In the genomic region with DNA sequence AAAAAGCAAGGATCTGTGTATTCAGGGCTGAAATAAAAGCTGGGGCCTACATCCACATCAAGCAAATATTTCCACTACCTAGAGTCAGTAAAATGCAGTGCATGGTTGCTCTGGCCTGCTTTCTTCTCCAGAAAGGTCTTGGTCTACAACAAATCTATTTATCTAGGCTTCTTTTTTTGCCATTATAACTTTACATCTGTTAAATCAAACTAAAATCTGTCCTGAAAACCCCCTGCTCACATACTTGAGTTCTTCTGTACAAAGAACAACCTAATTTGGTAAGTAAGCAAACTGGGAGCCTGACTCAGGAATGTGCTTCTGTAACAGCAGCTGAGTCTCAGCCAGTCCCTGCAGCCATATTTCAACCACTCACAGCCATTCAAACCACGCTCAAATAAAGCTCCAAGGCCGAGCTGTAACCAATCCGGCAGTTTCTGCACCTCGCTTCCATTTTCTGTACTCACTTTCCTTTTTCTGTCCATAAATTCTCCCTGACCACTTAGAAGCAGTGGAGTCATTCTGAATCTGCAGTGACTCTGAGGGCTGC, we compare ENCODE assay signal across 9 cellular contexts.
DNase-seq lines count a peak whose midpoint lies in the region; ATAC-seq and TF ChIP-seq lines count a peak whose summit lies in the region.
"Had no signal": no experiment of that assay in that cellular context is flagged by ENCODE, and none has a peak within 500 bp of the region (broad histone marks: within the 10 kb centered on the region; RNA-seq: fewer than 3 reads in every experiment).

No MANE protein-coding gene starts in this region.

- peak overlapping the region; percentile 50 for H3K4me3 Mint-ChIP-seq in chondrocyte (ENCODE audit: unreplicated experiment)
- H3K4me3 Mint-ChIP-seq in stimulated activated effector memory CD8-positive, alpha-beta T cell treated with anti-CD3 and anti-CD28 coated beads, Interleukin-12 subunit alpha, Interleukin-12 subunit beta, amount 100 ng/mL, for 72 hours = no peak overlapping the region

- ATAC-seq in lung (ENCODE audit: insufficient read depth, low FRiP score) (no peak), HG02970 (IDR thresholded peaks at IDR 0.05; ENCODE audit: low FRiP score, unreplicated experiment) (no peak)
- ATAC-seq in stimulated activated effector memory CD8-positive, alpha-beta T cell treated with anti-CD3 and anti-CD28 coated beads, Interleukin-12 subunit alpha, Interleukin-12 subunit beta, amount 100 ng/mL, for 72 hours = no peak

- H3K27me3 Mint-ChIP-seq in chondrocyte (ENCODE audit: low read depth) = no peaks in the 10 kb centered on the region
- H3K27me3 Mint-ChIP-seq: progenitor cell of endocrine pancreas had no signal

- H3K9me3 Mint-ChIP-seq in chondrocyte (ENCODE audit: low read depth) = peaks cover 5% of the 10 kb centered on the region
- peaks cover 14% of the 10 kb centered on the region for H3K9me3 Mint-ChIP-seq in stimulated activated effector memory CD8-positive, alpha-beta T cell treated with anti-CD3 and anti-CD28 coated beads, Interleukin-12 subunit alpha, Interleukin-12 subunit beta, amount 100 ng/mL, for 72 hours

- peak overlapping the region; percentile 13; the same call in 1 of the 2 replicates for H3K9ac ChIP-seq in HUES48 (ENCODE audit: low read depth, low read length)

- H3K9me3 ChIP-seq in HUES48 (ENCODE audit: control insufficient read depth, insufficient read depth, low read length) (peaks cover 5% of the 10 kb centered on the region), lung (ENCODE audit: control insufficient read depth in 2 of 2, insufficient read depth in 1 of 2, low read length in 1 of 2) (peaks cover 0 to 1% of the 10 kb centered on the region in 2 donors)

- no peaks in the 10 kb centered on the region for H3K27me3 ChIP-seq in HUES48 (ENCODE audit: control insufficient read depth, insufficient read depth, low read length)
- H3K27me3 ChIP-seq in lung (ENCODE audit: control insufficient read depth, insufficient read depth) = no peaks in the 10 kb centered on the region

- 60 to 79% methylated on average over 4 of the region's 4 CpGs for WGBS in lung, 2 donors

- TF ChIP-seq CTCF in chondrocyte (IDR thresholded peaks at IDR 0.05) (no peak), lung (IDR thresholded peaks at IDR 0.05; ENCODE audit: control extremely low read depth, extremely low read depth) (no peak)

- H3K27ac ChIP-seq in HUES48 (ENCODE audit: low read depth, low read length) (peak overlapping the region; percentile 94), lung (ENCODE audit: low read depth in 1 of 2, low read length in 1 of 2) (peak overlapping the region; percentile 17 to 90)

- peaks cover 61% of the 10 kb centered on the region for H3K36me3 ChIP-seq in HUES48 (ENCODE audit: control insufficient read depth, insufficient read depth, low read length)
- H3K36me3 ChIP-seq in lung (ENCODE audit: control insufficient read depth in 2 of 2, insufficient read depth in 2 of 2, low read length in 2 of 2) = peaks cover 4 to 5% of the 10 kb centered on the region in 2 donors

- H3K4me1 ChIP-seq in HUES48 (ENCODE audit: control insufficient read depth, insufficient read depth, low read length) (peaks cover 44% of the 10 kb centered on the region), lung (ENCODE audit: control insufficient read depth in 2 of 2, insufficient read depth in 2 of 2, low read length in 2 of 2) (peaks cover 5 to 28% of the 10 kb centered on the region in 2 donors)

- H3K27ac Mint-ChIP-seq in chondrocyte (ENCODE audit: unreplicated experiment) = peak overlapping the region; percentile 89
- no peak overlapping the region for H3K27ac Mint-ChIP-seq in stimulated activated effector memory CD8-positive, alpha-beta T cell treated with anti-CD3 and anti-CD28 coated beads, Interleukin-12 subunit alpha, Interleukin-12 subunit beta, amount 100 ng/mL, for 72 hours

- DNase-seq in chondrocyte (ENCODE audit: low spot score) (no peak), lung (ENCODE audit: low spot score) (no peak), superior temporal gyrus (ENCODE audit: extremely low spot score) (peak; percentile 70), NCI-H2107 treated with DMSO at 0.1 percent for 48 hours (lab: John Stamatoyannopoulos, UW; ENCODE audit: unreplicated experiment) (no peak), D341Med (ENCODE audit: low spot score) (no peak)
- DNase-seq in stimulated activated effector memory CD8-positive, alpha-beta T cell treated with anti-CD3 and anti-CD28 coated beads, Interleukin-12 subunit alpha, Interleukin-12 subunit beta, amount 100 ng/mL, for 72 hours (ENCODE audit: low spot score in 2 of 2) = no peak

- H3K36me3 Mint-ChIP-seq in chondrocyte (ENCODE audit: low read depth) = peaks cover 12% of the 10 kb centered on the region
- H3K36me3 Mint-ChIP-seq in stimulated activated effector memory CD8-positive, alpha-beta T cell treated with anti-CD3 and anti-CD28 coated beads, Interleukin-12 subunit alpha, Interleukin-12 subunit beta, amount 100 ng/mL, for 72 hours = no peaks in the 10 kb centered on the region

- H3K4me3 ChIP-seq in HUES48 (ENCODE audit: low read depth, low read length) = no peak overlapping the region
- H3K4me3 ChIP-seq in lung = no peak overlapping the region

- peaks cover 62% of the 10 kb centered on the region for H3K4me1 Mint-ChIP-seq in chondrocyte (ENCODE audit: low read depth)
- H3K4me1 Mint-ChIP-seq in stimulated activated effector memory CD8-positive, alpha-beta T cell treated with anti-CD3 and anti-CD28 coated beads, Interleukin-12 subunit alpha, Interleukin-12 subunit beta, amount 100 ng/mL, for 72 hours = peaks cover 26% of the 10 kb centered on the region
